8 cellular contexts compared by ENCODE assay signal in the genomic region with DNA sequence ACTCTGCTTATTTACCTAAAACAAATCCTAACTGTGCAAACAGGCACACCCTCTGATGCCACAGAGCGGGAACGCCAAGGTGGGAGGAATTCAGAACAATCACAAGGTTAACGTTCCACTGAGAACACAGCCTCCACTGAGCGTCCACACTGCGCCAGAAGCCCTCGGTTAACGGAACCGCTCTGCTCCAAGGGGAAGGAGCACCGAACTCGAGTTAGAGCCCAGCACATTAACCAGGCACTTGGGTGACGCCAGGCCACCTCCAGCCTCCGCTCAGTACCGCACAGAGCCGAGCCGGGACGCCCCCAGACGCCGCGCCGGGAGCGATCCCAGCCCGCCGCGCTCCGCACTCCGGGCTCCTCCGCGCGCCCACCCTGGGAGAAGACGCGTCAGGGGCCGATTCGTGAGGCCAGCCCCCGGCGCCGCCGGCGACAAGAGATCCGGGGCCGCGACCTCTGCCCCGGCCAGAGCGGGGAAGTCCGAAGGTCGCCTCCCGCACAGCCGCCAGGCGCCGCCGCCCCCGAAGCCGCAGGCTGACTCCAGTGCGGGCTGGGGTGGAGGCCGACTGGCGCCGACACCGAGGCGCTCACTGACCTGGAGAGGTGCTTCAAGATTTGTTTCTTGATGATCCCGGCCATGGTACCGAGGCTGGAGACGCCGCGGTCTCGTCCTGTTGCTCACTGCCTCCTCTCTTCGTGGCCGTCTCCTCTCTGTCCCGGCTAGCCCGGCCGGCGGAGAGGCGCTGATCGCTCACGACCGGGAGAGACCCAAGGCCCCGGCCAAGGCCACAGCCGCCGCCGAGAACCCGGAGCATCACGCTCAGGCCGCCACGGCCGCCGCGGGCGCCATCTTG. TPM values are rescaled to one million over a fixed set of nuclear protein-coding genes. Genes with fewer than 3 reads are reported as not detected.
DNase-seq lines count a peak whose midpoint lies in the region; ATAC-seq, FAIRE-seq and TF ChIP-seq lines count a peak whose summit lies in the region.

No MANE protein-coding gene starts in this region.

- TF ChIP-seq POLR2A in GM10847 (IDR thresholded peaks at IDR 0.05; ENCODE audit: extremely low read depth, insufficient read length): peak; percentile 98

- ATAC-seq in GM21737 (IDR thresholded peaks at IDR 0.05; ENCODE audit: unreplicated experiment): peak; percentile 45

- peak; percentile 63 for DNase-seq in KBM-7
- DNase-seq in T-helper 1 cell: peak in 3 of 5 donors; percentile 8 to 28 (median 21)
- no peak for DNase-seq in bronchial epithelial cell (ENCODE audit: low read depth)
- peak; percentile 86 for DNase-seq in islet precursor cell
- DNase-seq in stimulated activated CD4-positive, alpha-beta T cell treated with anti-CD3 and anti-CD28 coated beads, Interleukin-12 subunit alpha, Interleukin-12 subunit beta, amount 100 ng/mL, for 48 hours (ENCODE audit: low read depth in 2 of 3, low spot score in 1 of 3): peak in 2 of 3 donors; percentile 11 to 28
- DNase-seq in GM19240 (ENCODE audit: insufficient read length, low spot score): no peak

- H3K4me3 ChIP-seq in bronchial epithelial cell (ENCODE audit: low read depth, low read length): peak overlapping the region; percentile 96

- H3K36me3 ChIP-seq in bronchial epithelial cell (ENCODE audit: control insufficient read depth, insufficient read depth, low read length): no peaks in the 10 kb centered on the region

- no peaks in the 10 kb centered on the region for H3K27me3 ChIP-seq in bronchial epithelial cell (ENCODE audit: control insufficient read depth, insufficient read depth, low read length)

- TF ChIP-seq CTCF in bronchial epithelial cell (IDR thresholded peaks at IDR 0.05; ENCODE audit: insufficient read depth, low read length, severe bottlenecking): no peak

- FAIRE-seq in bronchial epithelial cell (lab: Jason Lieb, UNC): no peak

- in situ Hi-C loops in KBM-7 (cut with MboI; ENCODE audit: low pct_unique_long_range_greater_than_20kb, low sequenced_read_pairs): no loop called here

RNA-seq across cellular contexts. Expression of a gene that starts 0.5 kb away (rescaled TPM):
- total RNA-seq in bronchial epithelial cell: 12.9 and 14.0 TPM in 2 replicates

RNA-seq across cellular contexts. Expression of a gene that starts 58.4 kb away (rescaled TPM):
- 13.7 and 14.3 TPM in 2 replicates for total RNA-seq in bronchial epithelial cell

Comparison
In these comparisons a context has a peak if more than half of its experiments do, and no peak if none do; other contexts are left out.
1. DNase-seq: peak in KBM-7 (single experiment), T-helper 1 cell (3 of 5), islet precursor cell (single experiment) and stimulated activated CD4-positive, alpha-beta T cell treated with anti-CD3 and anti-CD28 coated beads, Interleukin-12 subunit alpha, Interleukin-12 subunit beta, amount 100 ng/mL, for 48 hours (2 of 3); none in bronchial epithelial cell (single experiment) and GM19240 (single experiment).